13 cellular contexts compared by ENCODE assay signal in the genomic region with DNA sequence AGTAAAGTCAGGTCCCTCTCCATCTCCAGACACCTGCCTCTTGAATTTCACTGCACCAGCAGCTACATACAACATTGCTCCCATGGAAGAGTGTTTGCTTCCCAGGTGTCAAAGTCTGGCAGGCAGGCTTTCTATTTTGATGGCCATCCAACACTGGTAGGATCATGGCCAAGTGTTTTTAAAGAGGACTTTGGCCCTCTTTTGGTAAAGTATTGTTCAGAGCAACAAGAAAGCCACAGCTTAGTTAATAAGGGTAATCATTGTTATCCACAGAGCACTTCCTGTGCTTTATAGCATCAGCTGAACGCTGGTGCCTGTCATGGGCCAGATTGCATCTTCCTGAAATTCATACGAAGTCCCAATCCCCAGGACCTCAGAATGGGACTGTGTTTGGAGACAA.
DNase-seq lines count a peak whose midpoint lies in the region; ATAC-seq and FAIRE-seq lines count a peak whose summit lies in the region.
"Had no signal": no experiment of that assay in that cellular context is flagged by ENCODE, and none has a peak within 500 bp of the region (broad histone marks: within the 10 kb centered on the region; RNA-seq: fewer than 3 reads in every experiment).

No MANE protein-coding gene starts in this region.

- no peak for DNase-seq in activated CD8-positive, alpha-beta memory T cell treated with anti-CD3 and anti-CD28 coated beads, Interleukin-2, amount 10 ng/mL, durations not matched to agents 7 days and 5 days
- no peak for DNase-seq in activated CD8-positive, alpha-beta memory T cell treated with anti-CD3 and anti-CD28 coated beads, Interleukin-2, amount 50 U/mL, for 48 hours
- no peak for DNase-seq in central memory CD8-positive, alpha-beta T cell (ENCODE audit: low spot score in 2 of 2)
- DNase-seq in small intestine, result peak; percentile 81
- no peak for DNase-seq in NCI-H774 (lab: John Stamatoyannopoulos, UW)
- no peak for DNase-seq in H7
- DNase-seq: amygdala, DND-41, GM23248, PC-3 had no signal

- WGBS in small intestine, 3 donors, result 10 to 48% (median 15%) methylated on average over 2 of the region's 2 CpGs

- H3K27me3 Mint-ChIP-seq in activated CD8-positive, alpha-beta memory T cell treated with anti-CD3 and anti-CD28 coated beads, Interleukin-2, amount 10 ng/mL, durations not matched to agents 7 days and 5 days, result no peaks in the 10 kb centered on the region
- no peaks in the 10 kb centered on the region for H3K27me3 Mint-ChIP-seq in central memory CD8-positive, alpha-beta T cell

- peaks cover 32% of the 10 kb centered on the region for H3K36me3 ChIP-seq in KOPT-K1 (ENCODE audit: insufficient read depth, low read length)
- H3K36me3 ChIP-seq in small intestine (ENCODE audit: control insufficient read depth in 2 of 2, insufficient read depth in 2 of 2, low read length in 2 of 2), result peaks cover 0 to 5% of the 10 kb centered on the region in 2 donors
- no peaks in the 10 kb centered on the region for H3K36me3 ChIP-seq in H7 (replicated peaks; ENCODE audit: control insufficient read depth, insufficient read depth, low read length)

- CTCF ChIA-PET in activated CD8-positive, alpha-beta memory T cell treated with anti-CD3 and anti-CD28 coated beads, Interleukin-2, amount 10 ng/mL, durations not matched to agents 7 days and 5 days (lab: Charles Lee), result no interaction called here

- peaks cover 3% of the 10 kb centered on the region for H3K9me3 Mint-ChIP-seq in activated CD8-positive, alpha-beta memory T cell treated with anti-CD3 and anti-CD28 coated beads, Interleukin-2, amount 10 ng/mL, durations not matched to agents 7 days and 5 days (ENCODE audit: low read depth)
- H3K9me3 Mint-ChIP-seq in central memory CD8-positive, alpha-beta T cell, result no peaks in the 10 kb centered on the region

- H3K36me3 Mint-ChIP-seq in activated CD8-positive, alpha-beta memory T cell treated with anti-CD3 and anti-CD28 coated beads, Interleukin-2, amount 10 ng/mL, durations not matched to agents 7 days and 5 days, result peaks cover 67% of the 10 kb centered on the region
- H3K36me3 Mint-ChIP-seq in central memory CD8-positive, alpha-beta T cell (ENCODE audit: insufficient read depth), result peaks cover 29% of the 10 kb centered on the region

- peak overlapping the region; percentile 11 for H3K27ac ChIP-seq in KOPT-K1 (ENCODE audit: low read depth, low read length, poor library complexity, severe bottlenecking)
- H3K27ac ChIP-seq in small intestine (ENCODE audit: low read depth in 1 of 2, low read length in 1 of 2), result peak overlapping the region; percentile 12 to 32
- H3K27ac ChIP-seq: GM23248, vagina had no signal

- H3K27me3 ChIP-seq in small intestine (ENCODE audit: control insufficient read depth in 2 of 2, insufficient read depth in 2 of 2, low read length in 2 of 2) (no peaks in the 10 kb centered on the region), H7 (ENCODE audit: control insufficient read depth, insufficient read depth, low read length) (no peaks in the 10 kb centered on the region)
- H3K27me3 ChIP-seq: vagina had no signal

- H3K4me3 Mint-ChIP-seq in activated CD8-positive, alpha-beta memory T cell treated with anti-CD3 and anti-CD28 coated beads, Interleukin-2, amount 10 ng/mL, durations not matched to agents 7 days and 5 days, result no peak overlapping the region
- H3K4me3 Mint-ChIP-seq in central memory CD8-positive, alpha-beta T cell, result no peak overlapping the region

- H3K4me3 ChIP-seq in small intestine (ENCODE audit: low read depth in 1 of 2, low read length in 2 of 2) (no peak overlapping the region), H7 (ENCODE audit: insufficient read depth, low read depth, low read length) (no peak overlapping the region)
- H3K4me3 ChIP-seq: GM23248, vagina had no signal

- peaks cover 52% of the 10 kb centered on the region for H3K4me1 Mint-ChIP-seq in activated CD8-positive, alpha-beta memory T cell treated with anti-CD3 and anti-CD28 coated beads, Interleukin-2, amount 10 ng/mL, durations not matched to agents 7 days and 5 days
- peaks cover 75% of the 10 kb centered on the region for H3K4me1 Mint-ChIP-seq in central memory CD8-positive, alpha-beta T cell

- peak overlapping the region; percentile 11 for H3K27ac Mint-ChIP-seq in activated CD8-positive, alpha-beta memory T cell treated with anti-CD3 and anti-CD28 coated beads, Interleukin-2, amount 10 ng/mL, durations not matched to agents 7 days and 5 days
- peak overlapping the region; percentile 87 for H3K27ac Mint-ChIP-seq in central memory CD8-positive, alpha-beta T cell (ENCODE audit: low read depth)

- peaks cover 7 to 19% of the 10 kb centered on the region in 2 donors for H3K4me1 ChIP-seq in small intestine (ENCODE audit: control insufficient read depth in 2 of 2, insufficient read depth in 1 of 2, low read depth in 1 of 2, low read length in 1 of 2)

- H3K9me3 ChIP-seq in KOPT-K1 (ENCODE audit: insufficient read depth, low read length, poor library complexity, severe bottlenecking) (no peaks in the 10 kb centered on the region), small intestine (ENCODE audit: control insufficient read depth, low read depth) (no peaks in the 10 kb centered on the region)
- H3K9me3 ChIP-seq: vagina had no signal

- FAIRE-seq in small intestine (lab: Jason Lieb, UNC), result no peak

- no peak for ATAC-seq in activated CD8-positive, alpha-beta memory T cell treated with anti-CD3 and anti-CD28 coated beads, Interleukin-2, amount 10 ng/mL, durations not matched to agents 7 days and 5 days
- ATAC-seq in central memory CD8-positive, alpha-beta T cell (replicated peaks; ENCODE audit: extremely low read depth, poor library complexity, severe bottlenecking), result peak; percentile 49
- ATAC-seq in GM21515 (IDR thresholded peaks at IDR 0.05; ENCODE audit: unreplicated experiment), result no peak
- ATAC-seq: PC-3 had no signal
